Comparison of ENCODE assay signal across 8 cellular contexts in the genomic region with DNA sequence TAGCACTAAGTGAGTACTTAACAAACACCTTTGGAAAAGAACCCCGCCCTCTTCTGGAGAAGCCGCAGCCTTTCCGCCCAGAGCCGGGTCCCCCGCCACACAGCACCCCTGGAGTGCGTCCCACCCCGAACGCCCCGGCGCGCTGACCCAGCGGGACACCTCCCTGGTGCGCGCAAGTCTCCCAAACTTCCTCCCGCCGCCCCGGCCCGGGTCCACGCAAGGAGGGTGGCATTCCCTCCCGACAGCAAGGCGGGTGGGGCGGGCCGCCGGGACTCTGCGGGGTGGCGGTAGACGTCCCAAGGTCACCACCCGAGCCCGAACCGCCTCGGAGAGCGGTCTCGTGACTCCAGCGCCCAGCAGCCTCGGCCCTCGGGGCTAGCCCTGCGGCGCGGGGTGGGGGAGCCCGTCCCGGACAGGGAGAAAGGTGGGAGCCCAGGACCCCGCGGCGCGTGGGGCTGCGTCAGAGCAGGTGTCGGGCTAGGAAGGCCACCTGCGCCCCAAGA. TPM values are rescaled to one million over a fixed set of nuclear protein-coding genes. Genes with fewer than 3 reads are reported as not detected.
A peak's percentile ranks its signal among the peaks of the same experiment; 100 is the strongest.
DNase-seq lines count a peak whose midpoint lies in the region; ATAC-seq and TF ChIP-seq lines count a peak whose summit lies in the region.

No MANE protein-coding gene starts in this region.

- no peaks in the 10 kb centered on the region for H3K27me3 Mint-ChIP-seq in activated naive CD8-positive, alpha-beta T cell treated with anti-CD3 and anti-CD28 coated beads, Interleukin-2, amount 50 U/mL, for 24 hours

- no peaks in the 10 kb centered on the region for H3K9me2 ChIP-seq in PC-3 (replicated peaks; ENCODE audit: low read length)

- H3F3A ChIP-seq in PC-3 (ENCODE audit: low read length, unreplicated experiment) = no peaks in the 10 kb centered on the region

- H2BK120ac ChIP-seq in trophoblast cell (ENCODE audit: insufficient read depth, low read length, poor library complexity) = peak overlapping the region; percentile 3

- peak overlapping the region; percentile 38 for H3K4ac ChIP-seq in trophoblast cell (ENCODE audit: low read depth, low read length)

- peak overlapping the region; percentile 90 for H3K4me3 Mint-ChIP-seq in activated naive CD8-positive, alpha-beta T cell treated with anti-CD3 and anti-CD28 coated beads, Interleukin-2, amount 50 U/mL, for 24 hours

- peak overlapping the region; percentile 49 for H3K14ac ChIP-seq in trophoblast cell (ENCODE audit: low read length)

- peak overlapping the region; percentile 99 for H2AFZ ChIP-seq in PC-3 (ENCODE audit: low read length)
- H2AFZ ChIP-seq in trophoblast cell (ENCODE audit: insufficient read depth, low read length, poor library complexity) = peak overlapping the region; percentile 94

- CTCF ChIA-PET in PC-3 (lab: Charles Lee) = interaction anchor here (1.4 kb wide), 1 partner anchor 10 kb away, joined by 5 read pairs; no protein-coding TSS in a partner anchor

- H3K4me1 ChIP-seq in PC-3 (ENCODE audit: insufficient read depth, low read length) = peaks cover 16% of the 10 kb centered on the region
- peaks cover 0 to 75% (median 33%) of the 10 kb centered on the region in 9 donors for H3K4me1 ChIP-seq in heart right ventricle
- H3K4me1 ChIP-seq in trophoblast cell (ENCODE audit: control insufficient read depth in 1 of 2, insufficient read depth in 2 of 2, low read length in 2 of 2) = peaks cover 0 to 4% of the 10 kb centered on the region in 2 experiments

- H3K79me1 ChIP-seq in trophoblast cell (ENCODE audit: low read length) = peaks cover 7% of the 10 kb centered on the region

- H3K27ac ChIP-seq in PC-3 (ENCODE audit: low read length) (peak overlapping the region; percentile 36), heart right ventricle (peak overlapping the region; percentile 83 to 99 (median 96)), trophoblast cell (ENCODE audit: low read depth, low read length) (no peak overlapping the region)

- no peaks in the 10 kb centered on the region for H3K27me3 ChIP-seq in PC-3 (ENCODE audit: low read length)
- peaks cover 0 to 2% (median 0%) of the 10 kb centered on the region in 7 donors for H3K27me3 ChIP-seq in heart right ventricle
- no peaks in the 10 kb centered on the region for H3K27me3 ChIP-seq in trophoblast cell (ENCODE audit: insufficient read depth, low read length)

- peak overlapping the region; percentile 70 for H3K18ac ChIP-seq in trophoblast cell (ENCODE audit: low read length)

- H3K4me2 ChIP-seq in PC-3 (ENCODE audit: low read length) (peak overlapping the region; percentile 90), trophoblast cell (ENCODE audit: low read length) (peak overlapping the region; percentile 75)

- peaks cover 10% of the 10 kb centered on the region for H3K36me3 Mint-ChIP-seq in activated naive CD8-positive, alpha-beta T cell treated with anti-CD3 and anti-CD28 coated beads, Interleukin-2, amount 50 U/mL, for 24 hours (ENCODE audit: low read depth)

- H3K79me2 ChIP-seq in PC-3 (ENCODE audit: low read length) = peaks cover 53% of the 10 kb centered on the region
- H3K79me2 ChIP-seq in trophoblast cell (ENCODE audit: control insufficient read depth, insufficient read depth, low read length, poor library complexity) = peaks cover 10% of the 10 kb centered on the region

- no TSS peak for BruUV-seq in PC-3 (replicated peaks; lab: Mats Ljungman, UMichigan)

- no peak overlapping the region for H2BK5ac ChIP-seq in trophoblast cell (ENCODE audit: low read depth, low read length, poor library complexity)

- peak overlapping the region; percentile 94 for H3K4me3 ChIP-seq in AG10803 (ENCODE audit: low read length)
- H3K4me3 ChIP-seq in PC-3 (ENCODE audit: low read length) = peak overlapping the region; percentile 100
- H3K4me3 ChIP-seq in heart right ventricle = peak overlapping the region; percentile 82 to 100 (median 97)
- peak overlapping the region; percentile 90 for H3K4me3 ChIP-seq in trophoblast cell (ENCODE audit: low read depth, low read length)

- H3K9me3 Mint-ChIP-seq in activated naive CD8-positive, alpha-beta T cell treated with anti-CD3 and anti-CD28 coated beads, Interleukin-2, amount 50 U/mL, for 24 hours = no peaks in the 10 kb centered on the region

- 0 to 1% methylated on average over 42 to 48 of the region's 48 CpGs for WGBS in heart right ventricle, 2 donors
- WGBS in trophoblast cell (ENCODE audit: extremely low coverage, insufficient coverage, insufficient read length) = no CpG with 5 or more reads among the region's 48 CpGs

- H3K9ac ChIP-seq in PC-3 (ENCODE audit: low read length) (peak overlapping the region; percentile 91), trophoblast cell (ENCODE audit: low read length) (peak overlapping the region; percentile 87)

- no peak overlapping the region for H3K23ac ChIP-seq in trophoblast cell (ENCODE audit: low read length)

- H4K8ac ChIP-seq in trophoblast cell (ENCODE audit: low read depth, low read length) = peak overlapping the region; percentile 86

- peaks cover 24% of the 10 kb centered on the region for H4K20me1 ChIP-seq in PC-3 (ENCODE audit: low read length)

- peak overlapping the region; percentile 66 for H4K12ac ChIP-seq in trophoblast cell (ENCODE audit: low read depth, low read length)

- intact Hi-C loops in PC-3 (cut with micrococcal nuclease) (no loop called here), heart right ventricle (cut with DNase I) (loop anchor here in 2 of 10 donors (5.0 kb wide), 2 partner anchors 176 to 201 kb away; a partner anchor contains a TSS)

- peak overlapping the region; percentile 64 for H4K91ac ChIP-seq in trophoblast cell (ENCODE audit: low read depth, low read length)

- DNase-seq in AG10803 (ENCODE audit: low read depth) = peak; percentile 25
- DNase-seq in PC-3 = peak; percentile 7
- peak; percentile 44 for DNase-seq in activated naive CD8-positive, alpha-beta T cell treated with anti-CD3 and anti-CD28 coated beads, Interleukin-2, amount 50 U/mL, for 24 hours
- peak; percentile 52 to 65 for DNase-seq in heart right ventricle
- DNase-seq in trophoblast cell = peak; percentile 21 to 75
- no peak for DNase-seq in NCI-H446 (lab: John Stamatoyannopoulos, UW)

- H3K4me1 Mint-ChIP-seq in activated naive CD8-positive, alpha-beta T cell treated with anti-CD3 and anti-CD28 coated beads, Interleukin-2, amount 50 U/mL, for 24 hours = peaks cover 38% of the 10 kb centered on the region

- no peak for TF ChIP-seq CTCF in AG10803 (conservative IDR thresholded peaks at IDR 0.05; ENCODE audit: low read length)
- no peak for TF ChIP-seq CTCF in PC-3 (conservative IDR thresholded peaks at IDR 0.05; ENCODE audit: low read depth, low read length)
- peak in 2 of 9 donors; percentile 24 to 31 for TF ChIP-seq CTCF in heart right ventricle (IDR thresholded peaks at IDR 0.05)

- no peak overlapping the region for H2BK12ac ChIP-seq in trophoblast cell (ENCODE audit: low read length)

- peak; percentile 32 for ATAC-seq in GM18873 (IDR thresholded peaks at IDR 0.05; ENCODE audit: low FRiP score, unreplicated experiment)
- ATAC-seq in HG03064 (IDR thresholded peaks at IDR 0.05; ENCODE audit: low read depth, unreplicated experiment) = peak; percentile 39
- peak; percentile 40 for ATAC-seq in PC-3
- peak; percentile 30 for ATAC-seq in activated naive CD8-positive, alpha-beta T cell treated with anti-CD3 and anti-CD28 coated beads, Interleukin-2, amount 50 U/mL, for 24 hours
- peak; percentile 50 to 85 (median 68) for ATAC-seq in heart right ventricle

- H2AK5ac ChIP-seq in trophoblast cell (ENCODE audit: low read length) = no peak overlapping the region

- no peaks in the 10 kb centered on the region; the same call in 1 of the 2 replicates for H3K36me3 ChIP-seq in PC-3 (ENCODE audit: low read depth, low read length)
- H3K36me3 ChIP-seq in heart right ventricle = peaks cover 0 to 10% (median 1%) of the 10 kb centered on the region in 9 donors
- H3K36me3 ChIP-seq in trophoblast cell (ENCODE audit: control insufficient read depth in 1 of 2, insufficient read depth in 2 of 2, low read length in 2 of 2) = peaks cover 0 to 3% of the 10 kb centered on the region in 2 experiments

- H3K27ac Mint-ChIP-seq in activated naive CD8-positive, alpha-beta T cell treated with anti-CD3 and anti-CD28 coated beads, Interleukin-2, amount 50 U/mL, for 24 hours = no peak overlapping the region

- H3K9me3 ChIP-seq in PC-3 (ENCODE audit: low read length) (no peaks in the 10 kb centered on the region), heart right ventricle (no peaks in the 10 kb centered on the region), trophoblast cell (ENCODE audit: insufficient read depth, low read depth, low read length) (no peaks in the 10 kb centered on the region)

- POLR2A ChIA-PET in PC-3 (lab: Charles Lee; ENCODE audit: unreplicated experiment) = interaction anchor here (0.6 kb wide), 1 partner anchor 460 kb away, joined by 4 read pairs; no protein-coding TSS in a partner anchor

RNA-seq across cellular contexts. Expression of a gene that starts 0.6 kb away (rescaled TPM):
- total RNA-seq in PC-3 (2014; rRNA removed) (14.0 and 21.3 TPM in 2 replicates), heart right ventricle (10 to 100 TPM; 23.2 to 43.7 (median 30.4) TPM)
- 10 to 100 TPM in 1 of 2 donors, 1 to 10 TPM in 1; 6.0 to 29.7 TPM for polyA plus RNA-seq in heart right ventricle
- polyA plus RNA-seq in trophoblast cell (2013) = 28.6 and 28.8 TPM in 2 replicates

Comparison
In these comparisons a context has a peak if more than half of its experiments do, and no peak if none do; other contexts are left out.
1. DNase-seq: peak in AG10803 (single experiment), PC-3 (single experiment), activated naive CD8-positive, alpha-beta T cell treated with anti-CD3 and anti-CD28 coated beads, Interleukin-2, amount 50 U/mL, for 24 hours (single experiment), heart right ventricle (2 of 2) and trophoblast cell (2 of 2); none in NCI-H446 (0 of 2).
2. Peak in every context shown above with its lines, with median percentiles within 50 percentile points of each other: H3K4me3 ChIP-seq and ATAC-seq.